In the genomic region with DNA sequence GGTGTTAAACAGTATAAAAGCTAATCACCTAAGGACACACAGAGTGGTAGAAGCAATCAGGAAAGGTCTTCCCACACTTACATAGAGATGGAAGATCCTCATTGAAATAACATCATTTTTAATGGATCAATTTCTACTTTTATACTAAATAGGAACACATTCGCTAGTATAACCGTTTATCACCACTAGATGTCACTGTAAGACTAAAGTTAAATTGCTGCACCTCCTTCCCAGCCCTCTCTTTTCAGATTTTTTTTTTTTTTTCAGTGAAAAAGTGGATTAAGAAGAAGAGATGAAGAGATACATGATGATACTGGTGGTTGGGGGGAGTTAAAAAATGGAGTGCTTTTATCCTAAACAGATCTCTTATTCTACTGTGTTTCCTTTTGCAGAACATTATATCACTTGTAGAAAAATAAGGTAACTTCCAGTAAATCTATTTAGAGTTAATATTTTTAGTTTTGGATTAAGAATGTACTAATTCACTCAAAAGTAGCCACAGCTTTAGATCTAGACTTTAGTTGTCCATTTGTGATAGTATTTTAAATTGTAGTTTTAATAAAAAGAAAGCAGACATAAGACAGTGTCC, we compare ENCODE assay signal across 8 cellular contexts.
DNase-seq lines count a peak whose midpoint lies in the region; ATAC-seq, FAIRE-seq and TF ChIP-seq lines count a peak whose summit lies in the region.

No MANE protein-coding gene starts in this region.

- TF ChIP-seq CTCF in A549 (IDR thresholded peaks at IDR 0.05): peak; percentile 86
- peak; percentile 37 for TF ChIP-seq CTCF in GM10248 (IDR thresholded peaks at IDR 0.05; ENCODE audit: control extremely low read depth, extremely low read depth, low read depth, missing control alignments)
- no peak for TF ChIP-seq CTCF in omental fat pad (IDR thresholded peaks at IDR 0.05)

- peak; percentile 83 to 86 for TF ChIP-seq RAD21 in A549 (conservative IDR thresholded peaks at IDR 0.05 in 1 of 2, IDR thresholded peaks at IDR 0.05 in 1 of 2)

- no peaks in the 10 kb centered on the region for H3K9me3 ChIP-seq in A549

- CTCF ChIA-PET in A549 (lab: Yijun Ruan, JAX): interaction anchor here (0.6 to 3.9 kb wide), 9 partner anchors 9 to 722 kb away, joined by 3 to 23 read pairs (median 4); no protein-coding TSS in a partner anchor
- CTCF ChIA-PET in GM10248 (lab: Yijun Ruan, JAX): interaction anchor here (0.7 to 3.0 kb wide), 10 partner anchors 9 to 605 kb away, joined by 3 to 10 read pairs (median 3); no protein-coding TSS in a partner anchor

- no peak overlapping the region for H3K4me2 ChIP-seq in A549
- H3K4me2 ChIP-seq in mesendoderm (ENCODE audit: low read length): no peak overlapping the region

- no peak overlapping the region for H2BK15ac ChIP-seq in mesendoderm (replicated peaks; ENCODE audit: low read depth)

- TF ChIP-seq EP300 in A549 (IDR thresholded peaks at IDR 0.05): no peak

- H3K9ac ChIP-seq in mesendoderm (ENCODE audit: low read length): no peak overlapping the region

- no peaks in the 10 kb centered on the region for H3K27me3 ChIP-seq in mesendoderm (ENCODE audit: insufficient read depth, low read length, poor library complexity)

- WGBS in A549 (ENCODE audit: missing lambda C conversion rate): 1% methylated on average over 2 of the region's 2 CpGs
- WGBS in mesendoderm (ENCODE audit: extremely low coverage, insufficient coverage, low lambda C conversion rate): no CpG with 5 or more reads among the region's 2 CpGs

- H3K18ac ChIP-seq in mesendoderm (ENCODE audit: low read length): no peak overlapping the region

- DNase-seq in A549 (ENCODE audit: low read depth in 1 of 2, low spot score in 1 of 2) (peak; percentile 42 to 54), GM10248 (ENCODE audit: extremely low spot score) (peak; percentile 20), NCI-H748 (lab: John Stamatoyannopoulos, UW; ENCODE audit: unreplicated experiment) (peak; percentile 68), mesendoderm (peak; percentile 63), omental fat pad (ENCODE audit: low spot score) (no peak)
- DNase-seq in central memory CD4-positive, alpha-beta T cell: peak; percentile 19
- DNase-seq in stimulated activated CD8-positive, alpha-beta memory T cell treated with anti-CD3 and anti-CD28 coated beads, Interleukin-4, amount 100 ng/mL, for 48 hours: no peak

- H2BK120ac ChIP-seq in mesendoderm (ENCODE audit: low read depth, low read length): no peak overlapping the region

- no peak overlapping the region for H4K8ac ChIP-seq in mesendoderm (ENCODE audit: low read depth, low read length)

- ATAC-seq in A549: peak; percentile 72 to 84; a peak in 3 of 6 replicates
- peak; percentile 74 for ATAC-seq in HG02885 (IDR thresholded peaks at IDR 0.05; ENCODE audit: poor library complexity, unreplicated experiment)
- ATAC-seq in omental fat pad (ENCODE audit: low FRiP score): no peak

- H3K79me2 ChIP-seq in mesendoderm (ENCODE audit: control insufficient read depth, insufficient read depth, low read length): no peaks in the 10 kb centered on the region

- no peaks in the 10 kb centered on the region for H3K79me1 ChIP-seq in mesendoderm (ENCODE audit: low read length)

- H3K23ac ChIP-seq in mesendoderm (ENCODE audit: low read length): no peak overlapping the region

- no peak overlapping the region for H3K27ac ChIP-seq in A549
- no peak overlapping the region for H3K27ac ChIP-seq in mesendoderm (ENCODE audit: low read depth, low read length)

- no peak for TF ChIP-seq POLR2A in A549 (IDR thresholded peaks at IDR 0.05; ENCODE audit: low read length)

- no peak overlapping the region for H4K5ac ChIP-seq in mesendoderm (ENCODE audit: low read length)

- no peak overlapping the region for H2AK5ac ChIP-seq in mesendoderm (ENCODE audit: low read length)

- H3K4me3 ChIP-seq in A549 (no peak overlapping the region), mesendoderm (ENCODE audit: low read length) (no peak overlapping the region)

- H3K36me3 ChIP-seq in mesendoderm (ENCODE audit: control insufficient read depth, insufficient read depth, low read length): no peaks in the 10 kb centered on the region

- H3K4ac ChIP-seq in mesendoderm (ENCODE audit: low read depth, low read length): no peak overlapping the region

- H3K4me1 ChIP-seq in A549 (no peaks in the 10 kb centered on the region), mesendoderm (ENCODE audit: control insufficient read depth, low read depth, low read length) (peaks cover 2% of the 10 kb centered on the region)

- FAIRE-seq in A549 (lab: Jason Lieb, UNC): peak; percentile 78

- H3K56ac ChIP-seq in mesendoderm (ENCODE audit: low read length): no peak overlapping the region

- POLR2A ChIA-PET in A549 (lab: Yijun Ruan, JAX) (no interaction called here), GM10248 (lab: Yijun Ruan, JAX) (no interaction called here)

- no peak overlapping the region for H2BK5ac ChIP-seq in mesendoderm (ENCODE audit: low read length)

TF ChIP-seq in A549, 52 proteins besides CTCF, POLR2A, EP300 and RAD21:
- TF ChIP-seq SREBF2 (IDR thresholded peaks at IDR 0.05): no peak
- TF ChIP-seq HEYL (CRISPR knock-in tag; IDR thresholded peaks at IDR 0.05): no peak
- TF ChIP-seq CBX8 (IDR thresholded peaks at IDR 0.05): no peak
- TF ChIP-seq, protein P1, sequence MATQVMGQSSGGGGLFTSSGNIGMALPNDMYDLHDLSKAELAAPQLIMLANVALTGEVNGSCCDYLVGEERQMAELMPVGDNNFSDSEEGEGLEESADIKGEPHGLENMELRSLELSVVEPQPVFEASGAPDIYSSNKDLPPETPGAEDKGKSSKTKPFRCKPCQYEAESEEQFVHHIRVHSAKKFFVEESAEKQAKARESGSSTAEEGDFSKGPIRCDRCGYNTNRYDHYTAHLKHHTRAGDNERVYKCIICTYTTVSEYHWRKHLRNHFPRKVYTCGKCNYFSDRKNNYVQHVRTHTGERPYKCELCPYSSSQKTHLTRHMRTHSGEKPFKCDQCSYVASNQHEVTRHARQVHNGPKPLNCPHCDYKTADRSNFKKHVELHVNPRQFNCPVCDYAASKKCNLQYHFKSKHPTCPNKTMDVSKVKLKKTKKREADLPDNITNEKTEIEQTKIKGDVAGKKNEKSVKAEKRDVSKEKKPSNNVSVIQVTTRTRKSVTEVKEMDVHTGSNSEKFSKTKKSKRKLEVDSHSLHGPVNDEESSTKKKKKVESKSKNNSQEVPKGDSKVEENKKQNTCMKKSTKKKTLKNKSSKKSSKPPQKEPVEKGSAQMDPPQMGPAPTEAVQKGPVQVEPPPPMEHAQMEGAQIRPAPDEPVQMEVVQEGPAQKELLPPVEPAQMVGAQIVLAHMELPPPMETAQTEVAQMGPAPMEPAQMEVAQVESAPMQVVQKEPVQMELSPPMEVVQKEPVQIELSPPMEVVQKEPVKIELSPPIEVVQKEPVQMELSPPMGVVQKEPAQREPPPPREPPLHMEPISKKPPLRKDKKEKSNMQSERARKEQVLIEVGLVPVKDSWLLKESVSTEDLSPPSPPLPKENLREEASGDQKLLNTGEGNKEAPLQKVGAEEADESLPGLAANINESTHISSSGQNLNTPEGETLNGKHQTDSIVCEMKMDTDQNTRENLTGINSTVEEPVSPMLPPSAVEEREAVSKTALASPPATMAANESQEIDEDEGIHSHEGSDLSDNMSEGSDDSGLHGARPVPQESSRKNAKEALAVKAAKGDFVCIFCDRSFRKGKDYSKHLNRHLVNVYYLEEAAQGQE (IDR thresholded peaks at IDR 0.05): no peak
- TF ChIP-seq KDM5A (IDR thresholded peaks at IDR 0.05): no peak
- TF ChIP-seq NFE2L2 (conservative IDR thresholded peaks at IDR 0.05; ENCODE audit: low read length): no peak
- TF ChIP-seq SMC3 (IDR thresholded peaks at IDR 0.05): peak; percentile 58
- no peak for TF ChIP-seq PHF8 (IDR thresholded peaks at IDR 0.05; ENCODE audit: borderline replicate concordance, low read depth)
- TF ChIP-seq CBX2 (IDR thresholded peaks at IDR 0.05; ENCODE audit: borderline replicate concordance, low read depth): no peak

Comparison
In these comparisons a context has a peak if more than half of its experiments do, and no peak if none do; other contexts are left out.
1. DNase-seq: peak in A549 (2 of 2), GM10248 (single experiment), NCI-H748 (single experiment), central memory CD4-positive, alpha-beta T cell (single experiment) and mesendoderm (single experiment); none in omental fat pad (single experiment) and stimulated activated CD8-positive, alpha-beta memory T cell treated with anti-CD3 and anti-CD28 coated beads, Interleukin-4, amount 100 ng/mL, for 48 hours (single experiment).
2. CTCF ChIP-seq: peak in A549 (single experiment) and GM10248 (single experiment); none in omental fat pad (0 of 3).